Comparison of ENCODE assay signal across 22 cellular contexts in the genomic region with DNA sequence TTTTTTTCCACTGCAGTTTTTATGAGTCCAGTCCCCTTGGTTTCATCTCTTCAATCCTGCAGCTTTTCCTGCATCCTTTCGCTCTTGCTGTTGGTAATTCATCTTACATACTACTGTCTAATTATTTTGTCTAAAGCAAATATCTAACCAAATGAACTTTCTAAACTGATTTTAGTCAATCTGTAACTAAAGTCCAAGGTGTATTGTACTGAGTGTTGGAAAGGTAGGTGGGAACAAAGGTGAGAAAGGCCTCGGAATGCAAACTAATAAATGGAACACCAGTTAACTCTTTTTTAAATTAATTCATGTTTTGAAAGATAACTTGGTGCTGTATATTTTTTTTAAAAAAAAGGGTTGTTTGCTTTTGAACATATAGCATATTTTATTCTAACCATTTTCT.
DNase-seq lines count a peak whose midpoint lies in the region; ATAC-seq, FAIRE-seq and TF ChIP-seq lines count a peak whose summit lies in the region.
"Had no signal": no experiment of that assay in that cellular context is flagged by ENCODE, and none has a peak within 500 bp of the region (broad histone marks: within the 10 kb centered on the region; RNA-seq: fewer than 3 reads in every experiment).

No MANE protein-coding gene starts in this region.

- H3K4me1 Mint-ChIP-seq in progenitor cell of endocrine pancreas (ENCODE audit: low read depth): peaks cover 21% of the 10 kb centered on the region

- H3K4me2 ChIP-seq in HepG2 (ENCODE audit: low read depth, low read length): no peak overlapping the region
- H3K4me2 ChIP-seq in mammary epithelial cell (ENCODE audit: insufficient read depth, low read depth, low read length): no peak overlapping the region

- H3K36me3 ChIP-seq in liver (ENCODE audit: control insufficient read depth in 4 of 4, insufficient read depth in 3 of 4, low read depth in 1 of 4, low read length in 3 of 4): no peaks in the 10 kb centered on the region
- no peaks in the 10 kb centered on the region for H3K36me3 ChIP-seq in HepG2 (replicated peaks in 1 of 2; ENCODE audit: control insufficient read depth in 1 of 2, insufficient read depth in 2 of 2, low read length in 2 of 2)
- H3K36me3 ChIP-seq in mammary epithelial cell (ENCODE audit: insufficient read depth, low read length): no peaks in the 10 kb centered on the region
- H3K36me3 ChIP-seq: HAP-1 had no signal

- H3K4me1 ChIP-seq in liver (ENCODE audit: control insufficient read depth in 4 of 4, insufficient read depth in 4 of 4, low read length in 3 of 4): peaks cover 0 to 16% (median 6%) of the 10 kb centered on the region in 4 donors
- peaks cover 21% of the 10 kb centered on the region for H3K4me1 ChIP-seq in HepG2 (ENCODE audit: insufficient read depth, low read length)
- H3K4me1 ChIP-seq in mammary epithelial cell (ENCODE audit: insufficient read depth, low read length): no peaks in the 10 kb centered on the region
- H3K4me1 ChIP-seq: HAP-1 had no signal

- H3K4me3 ChIP-seq in liver (ENCODE audit: low read depth in 1 of 3, low read length in 3 of 3) (no peak overlapping the region), HepG2 (replicated peaks in 1 of 3; ENCODE audit: insufficient read depth in 1 of 3, low read depth in 2 of 3, low read length in 3 of 3) (no peak overlapping the region), mammary epithelial cell (replicated peaks in 1 of 3; ENCODE audit: insufficient read depth in 1 of 3, low read depth in 2 of 3, low read length in 3 of 3) (no peak overlapping the region)
- H3K4me3 ChIP-seq: A549, HAP-1, K562 had no signal

- H3K27ac ChIP-seq in liver (ENCODE audit: low read depth in 1 of 2, low read length in 2 of 2): no peak overlapping the region
- no peak overlapping the region for H3K27ac ChIP-seq in HepG2 (ENCODE audit: extremely low read length, insufficient read depth, low read length)
- no peak overlapping the region for H3K27ac ChIP-seq in mammary epithelial cell (ENCODE audit: insufficient read depth, low read depth, low read length)
- H3K27ac ChIP-seq: 22Rv1, A549, C4-2B, HL-60 had no signal

- H3K9me3 ChIP-seq in liver (ENCODE audit: control insufficient read depth in 4 of 4, low read length in 3 of 4) (no peaks in the 10 kb centered on the region), HepG2 (ENCODE audit: low read length) (no peaks in the 10 kb centered on the region), mammary epithelial cell (replicated peaks; ENCODE audit: insufficient read depth, low read length) (no peaks in the 10 kb centered on the region)
- H3K9me3 ChIP-seq: A549, HAP-1 had no signal

- H4K20me1 ChIP-seq in HepG2 (ENCODE audit: insufficient read depth, low read length): no peaks in the 10 kb centered on the region
- no peaks in the 10 kb centered on the region for H4K20me1 ChIP-seq in mammary epithelial cell (ENCODE audit: insufficient read depth, low read length)

- H2AFZ ChIP-seq in HepG2 (ENCODE audit: low read length) (no peak overlapping the region), mammary epithelial cell (ENCODE audit: low read depth, low read length) (no peak overlapping the region)

- H3K9ac ChIP-seq in liver (ENCODE audit: low read depth in 1 of 2, low read length in 2 of 2) (no peak overlapping the region), HepG2 (ENCODE audit: insufficient read depth, low read depth, low read length) (no peak overlapping the region), mammary epithelial cell (ENCODE audit: insufficient read depth, low read length) (no peak overlapping the region)

- no peak for TF ChIP-seq POLR2A in HepG2 (IDR thresholded peaks at IDR 0.05; ENCODE audit: insufficient read depth in 1 of 2, low read depth in 2 of 2, low read length in 2 of 2)

- TF ChIP-seq EP300 in HepG2 (IDR thresholded peaks at IDR 0.05; ENCODE audit: low read depth in 2 of 2, low read length in 2 of 2) (no peak), HepG2 (CRISPR knock-in tag; IDR thresholded peaks at IDR 0.05; ENCODE audit: borderline replicate concordance) (no peak)

- H3K27me3 Mint-ChIP-seq in progenitor cell of endocrine pancreas: no peaks in the 10 kb centered on the region
- H3K27me3 Mint-ChIP-seq: CD4-positive, alpha-beta T cell had no signal

- H3K27ac Mint-ChIP-seq in progenitor cell of endocrine pancreas: no peak overlapping the region
- H3K27ac Mint-ChIP-seq: CD4-positive, alpha-beta T cell had no signal

- POLR2A ChIA-PET in HepG2 (lab: Yijun Ruan, JAX): no interaction called here

- no peak for DNase-seq in HepG2 (ENCODE audit: low spot score)
- DNase-seq in left lobe of liver (ENCODE audit: low spot score): no peak
- DNase-seq in progenitor cell of endocrine pancreas (ENCODE audit: low spot score, unreplicated experiment): no peak
- no peak for DNase-seq in mammary epithelial cell
- no peak for DNase-seq in GM13977 (ENCODE audit: low spot score)
- DNase-seq: AML-193; CD4-positive, alpha-beta T cell; DMS153; DMS79; GDM1; IMR-90 had no signal

- no peak for FAIRE-seq in HepG2 (lab: Jason Lieb, UNC)
- FAIRE-seq: A549, GM12892, GM19239, H1, K562 had no signal

- TF ChIP-seq CTCF in liver (IDR thresholded peaks at IDR 0.05; ENCODE audit: low read depth, low read length, missing input control): no peak
- no peak for TF ChIP-seq CTCF in HepG2 (CRISPR knock-in tag; IDR thresholded peaks at IDR 0.05)
- peak; percentile 0 for TF ChIP-seq CTCF in progenitor cell of endocrine pancreas (IDR thresholded peaks at IDR 0.05; ENCODE audit: unreplicated experiment)
- TF ChIP-seq CTCF in mammary epithelial cell (conservative IDR thresholded peaks at IDR 0.05 in 1 of 2, IDR thresholded peaks at IDR 0.05 in 1 of 2; ENCODE audit: extremely low read depth in 1 of 2, insufficient read depth in 1 of 2, low read depth in 1 of 2, low read length in 2 of 2): no peak
- TF ChIP-seq CTCF in GM13977 (IDR thresholded peaks at IDR 0.05; ENCODE audit: extremely low read depth, insufficient read depth, missing control alignments): no peak

- no TSS peak for BruUV-seq in HepG2 (replicated peaks; lab: Mats Ljungman, UMichigan)
- BruUV-seq in mammary epithelial cell (replicated peaks; lab: Mats Ljungman, UMichigan): no TSS peak

- H3K79me2 ChIP-seq in HepG2 (ENCODE audit: insufficient read depth, low read length): no peaks in the 10 kb centered on the region
- no peaks in the 10 kb centered on the region for H3K79me2 ChIP-seq in mammary epithelial cell (ENCODE audit: insufficient read depth, low read length)

- TF ChIP-seq RAD21 in liver (IDR thresholded peaks at IDR 0.05) (no peak), HepG2 (CRISPR knock-in tag; IDR thresholded peaks at IDR 0.05) (no peak)

- WGBS in liver: 33% methylated on average over 2 of the region's 2 CpGs
- WGBS in HepG2 (ENCODE audit: low lambda C conversion rate): 2% methylated on average over 2 of the region's 2 CpGs
- WGBS in mammary epithelial cell (ENCODE audit: low coverage, missing lambda C conversion rate): 62% methylated on average over 2 of the region's 2 CpGs

- CTCF ChIA-PET in HepG2 (lab: Yijun Ruan, JAX; ENCODE audit: low intra/inter-chr PET ratio, low total read pairs): no interaction called here
- CTCF ChIA-PET in mammary epithelial cell (lab: Charles Lee; ENCODE audit: low non-redundant PET): no interaction called here

- peaks cover 7% of the 10 kb centered on the region for H3K9me3 Mint-ChIP-seq in progenitor cell of endocrine pancreas (ENCODE audit: low read depth)

- dilution Hi-C loops in mammary epithelial cell (cut with HindIII; ENCODE audit: low sequenced_read_pairs): no loop called here

- intact Hi-C loops in HepG2 (cut with micrococcal nuclease; ENCODE audit: unreplicated experiment) (no loop called here), mammary epithelial cell (cut with micrococcal nuclease) (no loop called here)

- ATAC-seq in HepG2 (no peak), left lobe of liver (peak; percentile 82), HG02973 (IDR thresholded peaks at IDR 0.05; ENCODE audit: unreplicated experiment) (no peak)
- ATAC-seq: A549, K562 had no signal

- peak overlapping the region; percentile 34 for H3K4me3 Mint-ChIP-seq in progenitor cell of endocrine pancreas (ENCODE audit: low read depth)
- H3K4me3 Mint-ChIP-seq: CD4-positive, alpha-beta T cell had no signal

- peaks cover 2% of the 10 kb centered on the region for H3K36me3 Mint-ChIP-seq in progenitor cell of endocrine pancreas (ENCODE audit: insufficient read depth)

- in situ Hi-C loops in HepG2 (cut with HindIII; ENCODE audit: extremely low pct_ligation_motif_present, low pct_unique_long_range_greater_than_20kb) (no loop called here), mammary epithelial cell (cut with MboI; ENCODE audit: low sequenced_read_pairs in 2 of 2) (no loop called here), GM13977 (cut with MboI; ENCODE audit: low pct_unique_long_range_greater_than_20kb, low sequenced_read_pairs, unreplicated experiment) (no loop called here)

- H3K27me3 ChIP-seq in liver (ENCODE audit: control insufficient read depth in 4 of 4, insufficient read depth in 4 of 4, low read length in 3 of 4) (no peaks in the 10 kb centered on the region), HepG2 (ENCODE audit: control insufficient read depth in 1 of 2, insufficient read depth in 2 of 2, low read length in 2 of 2) (no peaks in the 10 kb centered on the region), mammary epithelial cell (ENCODE audit: insufficient read depth, low read length) (no peaks in the 10 kb centered on the region)

TF ChIP-seq in liver, 16 proteins besides CTCF, POLR2A, EP300 and RAD21 (continues in another document):
- TF ChIP-seq ATF3 (IDR thresholded peaks at IDR 0.05) (no peak), NR2F2 (IDR thresholded peaks at IDR 0.05) (no peak), TAF1 (conservative IDR thresholded peaks at IDR 0.05) (no peak)

TF ChIP-seq in HepG2, 621 proteins besides CTCF, POLR2A, EP300 and RAD21 (continues in another document):
- TF ChIP-seq ZNF549 (CRISPR knock-in tag; IDR thresholded peaks at IDR 0.05) (no peak), ZFP36L2 (CRISPR knock-in tag; IDR thresholded peaks at IDR 0.05) (no peak), SMC3 (IDR thresholded peaks at IDR 0.05; ENCODE audit: low read length) (no peak), SP140L (CRISPR knock-in tag; IDR thresholded peaks at IDR 0.05; ENCODE audit: borderline replicate concordance) (no peak), TFE3 (CRISPR knock-in tag; IDR thresholded peaks at IDR 0.05) (no peak), NFIC (IDR thresholded peaks at IDR 0.05; ENCODE audit: low read length) (no peak), ZFAT (CRISPR knock-in tag; conservative IDR thresholded peaks at IDR 0.05) (no peak)
